Comparison of ENCODE assay signal across 12 cellular contexts in genomic region chr15:77493324-77493907, GRCh38.
DNase-seq lines count a peak whose midpoint lies in the region; ATAC-seq and TF ChIP-seq lines count a peak whose summit lies in the region.
"Had no signal": no experiment of that assay in that cellular context is flagged by ENCODE, and none has a peak within 500 bp of the region (broad histone marks: within the 10 kb centered on the region; RNA-seq: fewer than 3 reads in every experiment).

No MANE protein-coding gene starts in this region.

- peaks cover 22% of the 10 kb centered on the region for H3K4me1 Mint-ChIP-seq in stimulated activated naive CD8-positive, alpha-beta T cell treated with anti-CD3 and anti-CD28 coated beads, Interleukin-15, amount 100 ng/mL, for 72 hours

- 64 to 67% methylated on average over 3 of the region's 3 CpGs for WGBS in heart right ventricle, 2 donors

- H3K9me3 Mint-ChIP-seq in stimulated activated naive CD8-positive, alpha-beta T cell treated with anti-CD3 and anti-CD28 coated beads, Interleukin-15, amount 100 ng/mL, for 72 hours: no peaks in the 10 kb centered on the region
- H3K9me3 Mint-ChIP-seq: IgD-negative memory B cell had no signal

- H3K27me3 Mint-ChIP-seq in stimulated activated naive CD8-positive, alpha-beta T cell treated with anti-CD3 and anti-CD28 coated beads, Interleukin-15, amount 100 ng/mL, for 72 hours: no peaks in the 10 kb centered on the region
- H3K27me3 Mint-ChIP-seq: IgD-negative memory B cell had no signal

- no peak for ATAC-seq in heart right ventricle
- peak; percentile 89 for ATAC-seq in stimulated activated naive CD8-positive, alpha-beta T cell treated with anti-CD3 and anti-CD28 coated beads, Interleukin-15, amount 100 ng/mL, for 72 hours

- H3K27ac ChIP-seq in heart right ventricle (peak overlapping the region in 7 of 10 donors; percentile 11 to 96 (median 88)), brain microvascular endothelial cell (no peak overlapping the region)
- H3K27ac ChIP-seq: C4-2B, SJSA1 had no signal

- no peak for DNase-seq in heart right ventricle
- DNase-seq in cardiac septum (ENCODE audit: low spot score): no peak
- peak; percentile 76 for DNase-seq in NOMO-1 treated with DMSO at 0.1 percent for 48 hours (lab: John Stamatoyannopoulos, UW; ENCODE audit: unreplicated experiment)
- peak; percentile 46 for DNase-seq in brain microvascular endothelial cell
- DNase-seq in stimulated activated naive CD8-positive, alpha-beta T cell treated with anti-CD3 and anti-CD28 coated beads, Interleukin-15, amount 100 ng/mL, for 72 hours: no peak
- no peak for DNase-seq in SW480 (ENCODE audit: low spot score)
- no peak for DNase-seq in iPS-NIHi7 (ENCODE audit: extremely low spot score)
- DNase-seq in putamen (ENCODE audit: low spot score): no peak
- DNase-seq: amniotic stem cell had no signal

- TF ChIP-seq CTCF in heart right ventricle (IDR thresholded peaks at IDR 0.05) (no peak), brain microvascular endothelial cell (IDR thresholded peaks at IDR 0.05; ENCODE audit: low read depth, low read length, missing control alignments) (no peak)

- peak overlapping the region; percentile 0 to 14 for H3K27ac Mint-ChIP-seq in stimulated activated naive CD8-positive, alpha-beta T cell treated with anti-CD3 and anti-CD28 coated beads, Interleukin-15, amount 100 ng/mL, for 72 hours

- intact Hi-C loops in heart right ventricle (cut with DNase I) (loop anchor here in 3 of 10 donors (5.0 to 10.0 kb wide), 3 partner anchors 76 to 369 kb away; no protein-coding TSS in a partner anchor), cardiac septum (cut with DNase I) (loop anchor here (10.0 kb wide), 1 partner anchor 139 kb away; no protein-coding TSS in a partner anchor)

- no peaks in the 10 kb centered on the region for H3K27me3 ChIP-seq in heart right ventricle
- no peaks in the 10 kb centered on the region for H3K27me3 ChIP-seq in brain microvascular endothelial cell (replicated peaks)
- H3K27me3 ChIP-seq: SJSA1 had no signal

- no peak overlapping the region for H3K4me3 ChIP-seq in heart right ventricle
- no peak overlapping the region for H3K4me3 ChIP-seq in brain microvascular endothelial cell (ENCODE audit: low read depth, low read length)
- H3K4me3 ChIP-seq: SJSA1 had no signal

- peaks cover 20 to 75% (median 66%) of the 10 kb centered on the region in 9 donors for H3K4me1 ChIP-seq in heart right ventricle

- in situ Hi-C loops in brain microvascular endothelial cell (cut with HindIII; ENCODE audit: low pct_ligation_motif_present, low sequenced_read_pairs): no loop called here

- H3K9me3 ChIP-seq in heart right ventricle: no peaks in the 10 kb centered on the region
- H3K9me3 ChIP-seq: SJSA1 had no signal

- H3K36me3 ChIP-seq in heart right ventricle (no peaks in the 10 kb centered on the region), brain microvascular endothelial cell (replicated peaks) (no peaks in the 10 kb centered on the region)
- H3K36me3 ChIP-seq: SJSA1 had no signal

- peak overlapping the region; percentile 14 to 20 for H3K4me3 Mint-ChIP-seq in stimulated activated naive CD8-positive, alpha-beta T cell treated with anti-CD3 and anti-CD28 coated beads, Interleukin-15, amount 100 ng/mL, for 72 hours

Comparison
In these comparisons a context has a peak if more than half of its experiments do, and no peak if none do; other contexts are left out.
1. DNase-seq: peak in NOMO-1 treated with DMSO at 0.1 percent for 48 hours (single experiment) and brain microvascular endothelial cell (single experiment); none in heart right ventricle (0 of 2), cardiac septum (single experiment), stimulated activated naive CD8-positive, alpha-beta T cell treated with anti-CD3 and anti-CD28 coated beads, Interleukin-15, amount 100 ng/mL, for 72 hours (0 of 2), SW480 (single experiment), iPS-NIHi7 (single experiment) and putamen (single experiment).